9 cellular contexts compared by ENCODE assay signal in the genomic region with DNA sequence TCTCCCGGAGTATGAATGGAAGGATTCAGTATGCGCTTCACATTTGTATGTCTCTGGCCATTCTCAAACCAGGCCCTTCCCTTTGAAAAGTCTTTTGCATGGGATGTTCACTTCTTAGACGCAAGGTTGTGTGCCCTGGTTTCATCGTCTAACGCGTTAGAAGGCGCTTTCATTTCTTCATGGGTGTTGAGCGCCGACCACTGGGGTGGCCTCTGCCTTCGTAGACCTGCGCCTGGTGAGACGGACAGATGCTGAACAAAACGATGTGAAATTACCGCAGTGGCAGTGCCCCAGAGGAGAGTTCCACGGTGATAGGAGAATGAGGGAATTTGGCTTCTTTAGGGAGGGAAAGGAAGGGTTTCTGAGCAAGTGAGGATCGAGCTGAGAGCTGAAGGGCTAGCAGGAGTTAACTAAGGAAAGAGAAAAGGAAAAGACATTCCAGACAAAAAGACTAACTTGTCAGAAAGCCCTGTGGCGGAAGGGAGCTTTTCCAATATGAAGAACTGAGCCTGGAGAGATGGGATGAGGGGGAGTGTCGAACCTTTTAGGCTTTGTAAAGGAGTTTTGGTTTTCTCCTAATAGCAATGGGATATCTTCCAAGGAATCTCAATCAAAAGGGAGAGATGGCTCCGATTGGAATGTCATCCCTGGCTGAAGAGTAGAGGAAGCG. TPM values are rescaled to one million over a fixed set of nuclear protein-coding genes. Genes with fewer than 3 reads are reported as not detected.
DNase-seq lines count a peak whose midpoint lies in the region; ATAC-seq and TF ChIP-seq lines count a peak whose summit lies in the region.
"Had no signal": no experiment of that assay in that cellular context is flagged by ENCODE, and none has a peak within 500 bp of the region (broad histone marks: within the 10 kb centered on the region; RNA-seq: fewer than 3 reads in every experiment).

No MANE protein-coding gene starts in this region.

- peak overlapping the region; percentile 87 for H3K4me2 ChIP-seq in Karpas-422 (ENCODE audit: low read depth, low read length, poor library complexity, severe bottlenecking)

- peak; percentile 27 for ATAC-seq in GM21390 (IDR thresholded peaks at IDR 0.05; ENCODE audit: unreplicated experiment)

- H3K9ac ChIP-seq in Karpas-422 (ENCODE audit: low read length) = peak overlapping the region; percentile 82

- H3K4me3 ChIP-seq in Karpas-422 (ENCODE audit: low read length) (peak overlapping the region; percentile 75), epithelial cell of esophagus (ENCODE audit: low read length) (peak overlapping the region; percentile 64)

- no peak overlapping the region for H3K4me3 Mint-ChIP-seq in neural crest cell
- H3K4me3 Mint-ChIP-seq: activated naive CD4-positive, alpha-beta T cell treated with anti-CD3 and anti-CD28 coated beads, Interleukin-2, amount 50 U/mL, for 24 hours had no signal

- H2AFZ ChIP-seq in Karpas-422 (ENCODE audit: low read length) = no peak overlapping the region

- peaks cover 19% of the 10 kb centered on the region for H4K20me1 ChIP-seq in Karpas-422 (ENCODE audit: insufficient read depth, low read depth, low read length)

- no peaks in the 10 kb centered on the region for H3K9me3 ChIP-seq in Karpas-422 (ENCODE audit: low read length)

- DNase-seq in Daoy (ENCODE audit: low read depth) = peak; percentile 50
- peak; percentile 90 for DNase-seq in Karpas-422
- DNase-seq in activated CD4-positive, alpha-beta T cell treated with anti-CD3 and anti-CD28 coated beads for 48 hours = peak; percentile 59
- peak; percentile 48 for DNase-seq in epithelial cell of esophagus (ENCODE audit: low read depth)
- peak; percentile 26 for DNase-seq in neural crest cell (ENCODE audit: low read depth, low spot score)
- DNase-seq in ureter (ENCODE audit: low spot score) = peak; percentile 49
- no peak for DNase-seq in GOT3 (lab: John Stamatoyannopoulos, UW)

- peaks cover 15% of the 10 kb centered on the region; the same call in 1 of the 2 replicates for H3K36me3 ChIP-seq in Karpas-422 (ENCODE audit: insufficient read depth, low read length)

- H3K9me3 Mint-ChIP-seq in neural crest cell = no peaks in the 10 kb centered on the region
- H3K9me3 Mint-ChIP-seq: activated naive CD4-positive, alpha-beta T cell treated with anti-CD3 and anti-CD28 coated beads, Interleukin-2, amount 50 U/mL, for 24 hours had no signal

- H3K27me3 ChIP-seq in Karpas-422 (ENCODE audit: low read length) = no peaks in the 10 kb centered on the region

- H3K9me2 ChIP-seq in Karpas-422 (replicated peaks; ENCODE audit: insufficient read depth, low read length) = no peaks in the 10 kb centered on the region

- no peaks in the 10 kb centered on the region for H3K27me3 Mint-ChIP-seq in neural crest cell (ENCODE audit: low read depth)
- H3K27me3 Mint-ChIP-seq: activated naive CD4-positive, alpha-beta T cell treated with anti-CD3 and anti-CD28 coated beads, Interleukin-2, amount 50 U/mL, for 24 hours had no signal

- TF ChIP-seq CTCF in epithelial cell of esophagus (IDR thresholded peaks at IDR 0.05; ENCODE audit: insufficient read depth, low read depth, low read length, missing control alignments) = peak; percentile 5
- TF ChIP-seq CTCF in neural crest cell (conservative IDR thresholded peaks at IDR 0.05) = peak; percentile 25

- peaks cover 86% of the 10 kb centered on the region for H3K79me2 ChIP-seq in Karpas-422 (ENCODE audit: low read length)

- peak overlapping the region; percentile 91 for H3K27ac ChIP-seq in Karpas-422 (ENCODE audit: low read length)

- peaks cover 21% of the 10 kb centered on the region for H3K4me1 Mint-ChIP-seq in neural crest cell

- H3K36me3 Mint-ChIP-seq in neural crest cell (ENCODE audit: low read depth) = peaks cover 4% of the 10 kb centered on the region

- peaks cover 39% of the 10 kb centered on the region for H3K4me1 ChIP-seq in Karpas-422 (ENCODE audit: low read length)

- no peak overlapping the region for H3K27ac Mint-ChIP-seq in neural crest cell (ENCODE audit: unreplicated experiment)
- H3K27ac Mint-ChIP-seq: activated naive CD4-positive, alpha-beta T cell treated with anti-CD3 and anti-CD28 coated beads, Interleukin-2, amount 50 U/mL, for 24 hours had no signal

RNA-seq across cellular contexts. Expression of gene GGPS1, which starts 0.9 kb away (rescaled TPM):
- total RNA-seq in Daoy (2014; rRNA removed; shearing (Covaris generic)) = 31.6 and 43.2 TPM in 2 replicates
- 13.9 and 45.3 TPM in 2 replicates for total RNA-seq in Karpas-422 (2014; rRNA removed; shearing (Covaris generic); ENCODE audit: low replicate concordance)
- total RNA-seq in neural crest cell = 57.2 and 58.0 TPM in 2 replicates
- total RNA-seq in ureter = 40.7 TPM

RNA-seq across cellular contexts. Expression of gene ARID4B, which starts 1.3 kb away (rescaled TPM):
- 18.7 and 22.9 TPM in 2 replicates for total RNA-seq in Daoy (2014; rRNA removed; shearing (Covaris generic))
- total RNA-seq in Karpas-422 (2014; rRNA removed; shearing (Covaris generic); ENCODE audit: low replicate concordance) = 43.6 and 56.4 TPM in 2 replicates
- total RNA-seq in neural crest cell (43.6 and 46.0 TPM in 2 replicates), ureter (52.9 TPM)

RNA-seq across cellular contexts. Expression of gene TBCE, which starts 38.0 kb away (rescaled TPM):
- 31.9 and 71.7 TPM in 2 replicates for total RNA-seq in Daoy (2014; rRNA removed; shearing (Covaris generic))
- total RNA-seq in Karpas-422 (2014; rRNA removed; shearing (Covaris generic); ENCODE audit: low replicate concordance) = 24.0 and 27.4 TPM in 2 replicates
- total RNA-seq in neural crest cell (28.2 and 33.3 TPM in 2 replicates), ureter (30.7 TPM)
